Comparison of ENCODE assay signal across 20 cellular contexts in genomic region chr1:90995495-90995894, GRCh38.
"Had no signal": no experiment of that assay in that cellular context is flagged by ENCODE, and none has a peak within 500 bp of the region (broad histone marks: within the 10 kb centered on the region; RNA-seq: fewer than 3 reads in every experiment).

No MANE protein-coding gene starts in this region.

- H3K4me3 ChIP-seq: heart left ventricle, SK-N-MC, thoracic aorta, upper lobe of right lung had no signal

- H3K9me3 ChIP-seq: thoracic aorta had no signal

- H3K36me3 ChIP-seq: thoracic aorta, upper lobe of right lung had no signal

- H3K27ac ChIP-seq: heart left ventricle, SK-N-MC, thoracic aorta, upper lobe of right lung, VCaP had no signal

- H3K4me1 Mint-ChIP-seq: neural crest cell had no signal

- DNase-seq: activated CD4-positive, alpha-beta T cell treated with anti-CD3 and anti-CD28 coated beads for 1 hour; activated CD4-positive, alpha-beta T cell treated with anti-CD3 and anti-CD28 coated beads, Interleukin-2, amount 50 U/mL, for 4 hours; activated naive CD4-positive, alpha-beta T cell; cortex of kidney; heart left ventricle; islet precursor cell; left cardiac atrium; mesenchymal stem cell; occipital lobe; small intestine; stimulated activated CD4-positive, alpha-beta T cell treated with anti-CD3 and anti-CD28 coated beads, Interleukin-15, amount 100 ng/mL, for 24 hours; stimulated activated naive CD4-positive, alpha-beta T cell; SW 1271; upper lobe of right lung had no signal

- H3K27me3 ChIP-seq: heart left ventricle, upper lobe of right lung had no signal

- ATAC-seq: heart left ventricle, left cardiac atrium, sciatic nerve, upper lobe of right lung had no signal

- H3K27ac Mint-ChIP-seq: activated T-helper 2 cell treated with anti-CD3 and anti-CD28 coated beads, Interferon-gamma antibody, Interleukin-2, Interleukin-4, amounts not matched to agents 10 μg/mL and 5 μg/mL and 100 μg/mL, durations not matched to agents 14 hours and 24 hours and 36 hours had no signal

- H3K4me1 ChIP-seq: upper lobe of right lung had no signal
